ENCODE assay signal across 19 cellular contexts in genomic region chr20:47263080-47263479, GRCh38.
DNase-seq lines count a peak whose midpoint lies in the region; ATAC-seq, FAIRE-seq and TF ChIP-seq lines count a peak whose summit lies in the region.
"Had no signal": no experiment of that assay in that cellular context is flagged by ENCODE, and none has a peak within 500 bp of the region (broad histone marks: within the 10 kb centered on the region; RNA-seq: fewer than 3 reads in every experiment).

No MANE protein-coding gene starts in this region.

- no peaks in the 10 kb centered on the region for H3K9me3 ChIP-seq in left ventricle myocardium inferior (replicated peaks)
- H3K9me3 ChIP-seq in right atrium auricular region, result no peaks in the 10 kb centered on the region
- H3K9me3 ChIP-seq in transverse colon, result no peaks in the 10 kb centered on the region
- H3K9me3 ChIP-seq: HAP-1, uterus had no signal

- no peaks in the 10 kb centered on the region for H3K27me3 Mint-ChIP-seq in activated T-helper 2 cell treated with anti-CD3 and anti-CD28 coated beads, Interferon-gamma antibody, Interleukin-2, Interleukin-4, amounts not matched to agents 10 μg/mL and 5 μg/mL and 100 μg/mL, durations not matched to agents 14 hours and 24 hours and 36 hours (ENCODE audit: low read depth)
- H3K27me3 Mint-ChIP-seq in naive B cell, result no peaks in the 10 kb centered on the region
- H3K27me3 Mint-ChIP-seq in effector memory CD8-positive, alpha-beta T cell, result no peaks in the 10 kb centered on the region
- H3K27me3 Mint-ChIP-seq: activated T-helper 17 cell treated with anti-CD3 and anti-CD28 coated beads, Interleukin-2, amount 50 U/mL, for 72 hours; CD4-positive, CD25-positive, alpha-beta regulatory T cell; central memory CD8-positive, alpha-beta T cell; stimulated activated naive CD8-positive, alpha-beta T cell treated with anti-CD3 and anti-CD28 coated beads, Interleukin-15, amount 100 ng/mL, for 72 hours had no signal

- H3K4me1 Mint-ChIP-seq in activated T-helper 2 cell treated with anti-CD3 and anti-CD28 coated beads, Interferon-gamma antibody, Interleukin-2, Interleukin-4, amounts not matched to agents 10 μg/mL and 5 μg/mL and 100 μg/mL, durations not matched to agents 14 hours and 24 hours and 36 hours (ENCODE audit: low read depth), result peaks cover 12% of the 10 kb centered on the region
- peaks cover 72 to 82% (median 78%) of the 10 kb centered on the region in 3 donors for H3K4me1 Mint-ChIP-seq in naive B cell
- peaks cover 14 to 18% of the 10 kb centered on the region in 2 donors for H3K4me1 Mint-ChIP-seq in effector memory CD8-positive, alpha-beta T cell (ENCODE audit: low read depth in 2 of 2)

- peaks cover 35% of the 10 kb centered on the region for H3K36me3 ChIP-seq in left ventricle myocardium inferior
- H3K36me3 ChIP-seq in right atrium auricular region, result peaks cover 34% of the 10 kb centered on the region
- H3K36me3 ChIP-seq in transverse colon, result peaks cover 0 to 7% (median 0%) of the 10 kb centered on the region in 4 donors
- H3K36me3 ChIP-seq: uterus had no signal

- ATAC-seq in naive B cell (ENCODE audit: low read depth in 2 of 2), result no peak
- no peak for ATAC-seq in effector memory CD8-positive, alpha-beta T cell (replicated peaks)
- ATAC-seq: activated T-helper 17 cell treated with anti-CD3 and anti-CD28 coated beads, Interleukin-2, amount 50 U/mL, for 72 hours; foreskin keratinocyte; stimulated activated naive CD8-positive, alpha-beta T cell treated with anti-CD3 and anti-CD28 coated beads, Interleukin-15, amount 100 ng/mL, for 72 hours had no signal

- H3K4me1 ChIP-seq in left ventricle myocardium inferior (peaks cover 64% of the 10 kb centered on the region), right atrium auricular region (peaks cover 0 to 31% of the 10 kb centered on the region in 2 donors), transverse colon (no peaks in the 10 kb centered on the region)
- H3K4me1 ChIP-seq: foreskin keratinocyte, HAP-1, uterus had no signal

- no peak for TF ChIP-seq POLR2A in transverse colon (IDR thresholded peaks at IDR 0.05)

- no peak overlapping the region for H3K4me3 Mint-ChIP-seq in activated T-helper 2 cell treated with anti-CD3 and anti-CD28 coated beads, Interferon-gamma antibody, Interleukin-2, Interleukin-4, amounts not matched to agents 10 μg/mL and 5 μg/mL and 100 μg/mL, durations not matched to agents 14 hours and 24 hours and 36 hours (ENCODE audit: low read depth)
- peak overlapping the region in 7 of 8 donors; percentile 48 to 89 (median 75) for H3K4me3 Mint-ChIP-seq in naive B cell
- H3K4me3 Mint-ChIP-seq in effector memory CD8-positive, alpha-beta T cell, result no peak overlapping the region
- H3K4me3 Mint-ChIP-seq: activated T-helper 17 cell treated with anti-CD3 and anti-CD28 coated beads, Interleukin-2, amount 50 U/mL, for 72 hours; CD4-positive, CD25-positive, alpha-beta regulatory T cell; central memory CD8-positive, alpha-beta T cell; stimulated activated naive CD8-positive, alpha-beta T cell treated with anti-CD3 and anti-CD28 coated beads, Interleukin-15, amount 100 ng/mL, for 72 hours had no signal

- no peak for TF ChIP-seq EP300 in transverse colon (IDR thresholded peaks at IDR 0.05; ENCODE audit: low read depth)

- H3K27me3 ChIP-seq in left ventricle myocardium inferior (ENCODE audit: low read depth) (no peaks in the 10 kb centered on the region), right atrium auricular region (no peaks in the 10 kb centered on the region), transverse colon (no peaks in the 10 kb centered on the region)
- H3K27me3 ChIP-seq: foreskin keratinocyte, uterus had no signal

- intact Hi-C loops in left ventricle myocardium inferior (cut with micrococcal nuclease) (no loop called here), transverse colon (cut with DNase I; ENCODE audit: low total_unique reads) (no loop called here)
- intact Hi-C loops in activated T-helper 2 cell treated with anti-CD3 and anti-CD28 coated beads, Interferon-gamma antibody, Interleukin-2, Interleukin-4, amounts not matched to agents 10 μg/mL and 5 μg/mL and 100 μg/mL, durations not matched to agents 14 hours and 24 hours and 36 hours (cut with micrococcal nuclease), result no loop called here

- H3K27ac Mint-ChIP-seq in activated T-helper 2 cell treated with anti-CD3 and anti-CD28 coated beads, Interferon-gamma antibody, Interleukin-2, Interleukin-4, amounts not matched to agents 10 μg/mL and 5 μg/mL and 100 μg/mL, durations not matched to agents 14 hours and 24 hours and 36 hours, result peak overlapping the region; percentile 15
- H3K27ac Mint-ChIP-seq in naive B cell, result peak overlapping the region; percentile 67 to 95 (median 80)
- peak overlapping the region in 1 of 2 donors; percentile 10 for H3K27ac Mint-ChIP-seq in effector memory CD8-positive, alpha-beta T cell
- H3K27ac Mint-ChIP-seq: activated T-helper 17 cell treated with anti-CD3 and anti-CD28 coated beads, Interleukin-2, amount 50 U/mL, for 72 hours had no signal

- no peak for DNase-seq in left ventricle myocardium inferior
- DNase-seq in right atrium auricular region (ENCODE audit: low spot score), result no peak
- DNase-seq in activated T-helper 2 cell treated with anti-CD3 and anti-CD28 coated beads, Interferon-gamma antibody, Interleukin-2, Interleukin-4, amounts not matched to agents 10 μg/mL and 5 μg/mL and 100 μg/mL, durations not matched to agents 14 hours and 24 hours and 36 hours (ENCODE audit: low spot score), result no peak
- DNase-seq in naive B cell, result no peak
- no peak for DNase-seq in transverse colon
- DNase-seq in kidney tubule cell (ENCODE audit: low spot score), result no peak
- no peak for DNase-seq in effector memory CD8-positive, alpha-beta T cell
- no peak for DNase-seq in urothelium cell line (ENCODE audit: low spot score)
- DNase-seq: CD4-positive, CD25-positive, alpha-beta regulatory T cell; foreskin keratinocyte; NCI-H774; stimulated activated naive CD8-positive, alpha-beta T cell treated with anti-CD3 and anti-CD28 coated beads, Interleukin-15, amount 100 ng/mL, for 72 hours; uterus had no signal

- no peak for FAIRE-seq in urothelium cell line (lab: Jason Lieb, UNC)
- FAIRE-seq: endometrium had no signal

- no peak overlapping the region for H3K4me3 ChIP-seq in left ventricle myocardium inferior
- no peak overlapping the region for H3K4me3 ChIP-seq in right atrium auricular region
- no peak overlapping the region for H3K4me3 ChIP-seq in transverse colon
- H3K4me3 ChIP-seq: HAP-1, uterus had no signal

- peaks cover 57% of the 10 kb centered on the region for H3K36me3 Mint-ChIP-seq in activated T-helper 2 cell treated with anti-CD3 and anti-CD28 coated beads, Interferon-gamma antibody, Interleukin-2, Interleukin-4, amounts not matched to agents 10 μg/mL and 5 μg/mL and 100 μg/mL, durations not matched to agents 14 hours and 24 hours and 36 hours (ENCODE audit: low read depth)
- peaks cover 5 to 33% of the 10 kb centered on the region in 2 donors for H3K36me3 Mint-ChIP-seq in naive B cell
- H3K36me3 Mint-ChIP-seq in effector memory CD8-positive, alpha-beta T cell (ENCODE audit: insufficient read depth), result peaks cover 30% of the 10 kb centered on the region

- in situ Hi-C loops in transverse colon (cut with MboI; ENCODE audit: low pct_ligation_motif_present in 1 of 4, low pct_unique_long_range_greater_than_20kb in 1 of 4, low sequenced_read_pairs in 3 of 4), result loop anchor here in 2 of 4 donors (10.0 to 25.0 kb wide), 2 partner anchors 122 to 349 kb away; no protein-coding TSS in a partner anchor

- TF ChIP-seq CTCF in left ventricle myocardium inferior (IDR thresholded peaks at IDR 0.05; ENCODE audit: borderline replicate concordance) (no peak), right atrium auricular region (IDR thresholded peaks at IDR 0.05) (no peak), transverse colon (IDR thresholded peaks at IDR 0.05) (no peak)

- H3K27ac ChIP-seq in left ventricle myocardium inferior (replicated peaks) (peak overlapping the region; percentile 16), right atrium auricular region (peak overlapping the region in 1 of 2 donors; percentile 30), transverse colon (peak overlapping the region in 3 of 4 donors; percentile 24 to 63 (median 36))
- H3K27ac ChIP-seq: foreskin keratinocyte, KMS-11, parathyroid adenoma, uterus had no signal

- H3K9me3 Mint-ChIP-seq in activated T-helper 2 cell treated with anti-CD3 and anti-CD28 coated beads, Interferon-gamma antibody, Interleukin-2, Interleukin-4, amounts not matched to agents 10 μg/mL and 5 μg/mL and 100 μg/mL, durations not matched to agents 14 hours and 24 hours and 36 hours, result no peaks in the 10 kb centered on the region
- H3K9me3 Mint-ChIP-seq in naive B cell, result no peaks in the 10 kb centered on the region
- H3K9me3 Mint-ChIP-seq in effector memory CD8-positive, alpha-beta T cell, result no peaks in the 10 kb centered on the region
- H3K9me3 Mint-ChIP-seq: activated T-helper 17 cell treated with anti-CD3 and anti-CD28 coated beads, Interleukin-2, amount 50 U/mL, for 72 hours; CD4-positive, CD25-positive, alpha-beta regulatory T cell; central memory CD8-positive, alpha-beta T cell; stimulated activated naive CD8-positive, alpha-beta T cell treated with anti-CD3 and anti-CD28 coated beads, Interleukin-15, amount 100 ng/mL, for 72 hours had no signal

- WGBS in transverse colon (ENCODE audit: low coverage in 1 of 2), 2 donors, result 76 to 83% methylated on average over 3 of the region's 3 CpGs

Comparison
In these comparisons a context has a peak if more than half of its experiments do, and no peak if none do; other contexts are left out.
1. H3K4me3 Mint-ChIP-seq: peak in naive B cell (7 of 8); none in activated T-helper 2 cell treated with anti-CD3 and anti-CD28 coated beads, Interferon-gamma antibody, Interleukin-2, Interleukin-4, amounts not matched to agents 10 μg/mL and 5 μg/mL and 100 μg/mL, durations not matched to agents 14 hours and 24 hours and 36 hours (single experiment) and effector memory CD8-positive, alpha-beta T cell (0 of 2).